In genomic region chrX:153494541-153495361, GRCh38 we compare ENCODE assay signal across 9 cellular contexts. TPM values are rescaled to one million over a fixed set of nuclear protein-coding genes. Genes with fewer than 3 reads are reported as not detected.
A peak's percentile ranks its signal among the peaks of the same experiment; 100 is the strongest.
DNase-seq lines count a peak whose midpoint lies in the region; ATAC-seq, FAIRE-seq and TF ChIP-seq lines count a peak whose summit lies in the region.
"Had no signal": no experiment of that assay in that cellular context is flagged by ENCODE, and none has a peak within 500 bp of the region (broad histone marks: within the 10 kb centered on the region; RNA-seq: fewer than 3 reads in every experiment).

Gene BGN (plus strand): TSS chrX:153494980. CDS start chrX:153504632, 9,652 bp downstream.

- no peaks in the 10 kb centered on the region for H3K79me2 ChIP-seq in H1 (ENCODE audit: control insufficient read depth in 1 of 2, insufficient read depth in 2 of 2, low read length in 2 of 2)

- no peak within 1 kb of the TSS for H4K8ac ChIP-seq in H1 (ENCODE audit: extremely low read depth, insufficient read depth, low read length)

- H4K91ac ChIP-seq in H1 (replicated peaks; ENCODE audit: insufficient read length, low read length): no peak within 1 kb of the TSS

- peaks cover 0 to 2% (median 0%) of the 10 kb centered on the region in 3 donors for H3K27me3 Mint-ChIP-seq in immature natural killer cell (ENCODE audit: low read depth in 3 of 3)
- H3K27me3 Mint-ChIP-seq in CD4-positive, alpha-beta memory T cell: no peaks in the 10 kb centered on the region

- H3K18ac ChIP-seq in H1 (ENCODE audit: extremely low read depth, low read length): no peak within 1 kb of the TSS

- TF ChIP-seq CTCF in AG09309 (IDR thresholded peaks at IDR 0.05; ENCODE audit: control insufficient read depth, insufficient read depth, low read depth, low read length, missing control alignments): peak; percentile 45
- TF ChIP-seq CTCF in H1 (IDR thresholded peaks at IDR 0.05; ENCODE audit: control extremely low read depth in 1 of 3, insufficient read depth in 1 of 3, low read depth in 1 of 3, low read length in 3 of 3): peak in 2 of 3 experiments; percentile 35 to 56; a peak in 3 of 4 replicates
- peak in 1 of 3 experiments; percentile 44 for TF ChIP-seq CTCF in vagina (IDR thresholded peaks at IDR 0.05)

- H2BK120ac ChIP-seq in H1 (replicated peaks; ENCODE audit: low read depth, low read length): no peak within 1 kb of the TSS

- H3K9me3 ChIP-seq in H1 (ENCODE audit: insufficient read depth in 2 of 2, low read depth in 1 of 2, low read length in 1 of 2) (no peaks in the 10 kb centered on the region), vagina (no peaks in the 10 kb centered on the region)
- H3K9me3 ChIP-seq in CD4-positive, alpha-beta memory T cell (ENCODE audit: control insufficient read depth in 1 of 2, low read length in 2 of 2): no peaks in the 10 kb centered on the region

- H3K4me3 Mint-ChIP-seq in immature natural killer cell: no peak within 1 kb of the TSS
- no peak within 1 kb of the TSS for H3K4me3 Mint-ChIP-seq in CD4-positive, alpha-beta memory T cell

- H3K4me1 Mint-ChIP-seq in immature natural killer cell: no peaks in the 10 kb centered on the region
- H3K4me1 Mint-ChIP-seq in CD4-positive, alpha-beta memory T cell: no peaks in the 10 kb centered on the region

- no peak for DNase-seq in AG09309 (ENCODE audit: low read depth)
- DNase-seq in NCI-H1092 (lab: John Stamatoyannopoulos, UW): peak; percentile 39
- DNase-seq in H1 (ENCODE audit: low read depth in 1 of 2, low spot score in 2 of 2): peak in 1 of 2 experiments; percentile 55
- peak; percentile 9 for DNase-seq in medulla oblongata (ENCODE audit: extremely low spot score)
- DNase-seq in vagina (ENCODE audit: extremely low spot score in 2 of 2): no peak
- no peak for DNase-seq in immature natural killer cell
- DNase-seq in CD4-positive, alpha-beta memory T cell: no peak

- CTCF ChIA-PET in H1 (lab: Charles Lee; ENCODE audit: partially characterized antibody): interaction anchor here (0.7 to 7.5 kb wide), 7 partner anchors 13 to 82 kb away, joined by 3 to 50 read pairs (median 5); no protein-coding TSS in a partner anchor
- CTCF ChIA-PET in CD4-positive, alpha-beta memory T cell (lab: Charles Lee; ENCODE audit: partially characterized antibody): interaction anchor here (1.1 kb wide), 1 partner anchor 12 kb away, joined by 3 read pairs; no protein-coding TSS in a partner anchor

- H2BK20ac ChIP-seq in H1 (ENCODE audit: low read length): no peak within 1 kb of the TSS

- no peak within 1 kb of the TSS for H2AK5ac ChIP-seq in H1 (ENCODE audit: low read depth, low read length)

- H2BK5ac ChIP-seq in H1 (ENCODE audit: low read depth, low read length): no peak within 1 kb of the TSS

- H2AFZ ChIP-seq in H1 (ENCODE audit: low read length): no peak within 1 kb of the TSS

- no peak for FAIRE-seq in H1 (lab: Jason Lieb, UNC)
- FAIRE-seq: GM18507 had no signal

- no peak within 1 kb of the TSS for H3K27ac Mint-ChIP-seq in immature natural killer cell
- no peak within 1 kb of the TSS for H3K27ac Mint-ChIP-seq in CD4-positive, alpha-beta memory T cell

- POLR2A ChIA-PET in H1 (lab: Charles Lee; ENCODE audit: partially characterized antibody): interaction anchor here (0.5 to 2.0 kb wide), 3 partner anchors 9 to 161 kb away, joined by 3 to 4 read pairs (median 3); partner anchors contain the start of gene ZNF275
- POLR2A ChIA-PET in CD4-positive, alpha-beta memory T cell (lab: Charles Lee; ENCODE audit: partially characterized antibody): no interaction called here

- H2BK12ac ChIP-seq in H1 (ENCODE audit: low read depth, low read length): peak within 1 kb of the TSS; percentile 68; the same call in 1 of the 2 replicates

- H3K27me3 ChIP-seq in H1 (replicated peaks in 1 of 4; ENCODE audit: control insufficient read depth in 3 of 4, extremely low read depth in 1 of 4, insufficient read depth in 3 of 4, low read length in 3 of 4) (peaks cover 0 to 2% (median 0%) of the 10 kb centered on the region in 4 experiments; a peak in 5 of 7 replicates), vagina (no peaks in the 10 kb centered on the region)
- no peaks in the 10 kb centered on the region for H3K27me3 ChIP-seq in CD4-positive, alpha-beta memory T cell (ENCODE audit: insufficient read depth, low read length)

- no peak within 1 kb of the TSS for H4K5ac ChIP-seq in H1 (ENCODE audit: insufficient read length, low read depth, low read length)

- no peaks in the 10 kb centered on the region for H4K20me1 ChIP-seq in H1 (replicated peaks in 1 of 2; ENCODE audit: control insufficient read depth in 1 of 2, insufficient read depth in 2 of 2, low read length in 2 of 2)

- TF ChIP-seq RAD21 in H1 (IDR thresholded peaks at IDR 0.05 in 1 of 2, conservative IDR thresholded peaks at IDR 0.05 in 1 of 2; ENCODE audit: low read depth in 2 of 2, low read length in 2 of 2): peak; percentile 54 to 59

- H3K36me3 Mint-ChIP-seq in immature natural killer cell: no peaks in the 10 kb centered on the region
- H3K36me3 Mint-ChIP-seq in CD4-positive, alpha-beta memory T cell: no peaks in the 10 kb centered on the region

- H3K4me3 ChIP-seq in AG09309 (ENCODE audit: control insufficient read depth, low read depth, low read length): peak within 1 kb of the TSS; percentile 67
- H3K4me3 ChIP-seq in H1 (ENCODE audit: extremely low read depth in 1 of 4, insufficient read depth in 2 of 4, low read depth in 3 of 4, low read length in 4 of 4): peak within 1 kb of the TSS in 3 of 4 experiments; percentile 3 to 52 (median 6); a peak in 4 of 8 replicates
- peak within 1 kb of the TSS; percentile 43 to 44 for H3K4me3 ChIP-seq in vagina
- H3K4me3 ChIP-seq in CD4-positive, alpha-beta memory T cell (ENCODE audit: low read length in 2 of 2): no peak within 1 kb of the TSS

- H3K14ac ChIP-seq in H1 (ENCODE audit: insufficient read length): no peak within 1 kb of the TSS

- H3K79me1 ChIP-seq in H1 (ENCODE audit: low read depth, low read length): no peaks in the 10 kb centered on the region

- TF ChIP-seq POLR2A in H1 (IDR thresholded peaks at IDR 0.05; ENCODE audit: control extremely low read depth in 1 of 2, low read depth in 2 of 2, low read length in 2 of 2): no peak
- TF ChIP-seq POLR2A in vagina (IDR thresholded peaks at IDR 0.05): no peak

- no peak within 1 kb of the TSS for H3K23ac ChIP-seq in H1 (ENCODE audit: insufficient read length)

- H3K36me3 ChIP-seq in H1 (ENCODE audit: control insufficient read depth in 2 of 4, insufficient read depth in 4 of 4, low read length in 3 of 4): no peaks in the 10 kb centered on the region
- H3K36me3 ChIP-seq in vagina: no peaks in the 10 kb centered on the region
- no peaks in the 10 kb centered on the region for H3K36me3 ChIP-seq in CD4-positive, alpha-beta memory T cell (ENCODE audit: insufficient read depth, low read length)

- no peaks in the 10 kb centered on the region for H3K9me3 Mint-ChIP-seq in immature natural killer cell
- H3K9me3 Mint-ChIP-seq in CD4-positive, alpha-beta memory T cell: no peaks in the 10 kb centered on the region

- no peak within 1 kb of the TSS for H3K56ac ChIP-seq in H1 (replicated peaks; ENCODE audit: insufficient read length, low read depth, low read length)

- H3K4ac ChIP-seq in H1 (replicated peaks; ENCODE audit: insufficient read length, low read depth, low read length): no peak within 1 kb of the TSS

- no peak within 1 kb of the TSS for H3K9ac ChIP-seq in H1 (replicated peaks in 1 of 4; ENCODE audit: extremely low read depth in 1 of 4, low read depth in 3 of 4, low read length in 3 of 4)

- H3K4me2 ChIP-seq in H1 (ENCODE audit: insufficient read depth in 1 of 2, low read depth in 2 of 2, low read length in 2 of 2): peak within 1 kb of the TSS; percentile 54 to 74

- H3K4me1 ChIP-seq in H1 (replicated peaks in 1 of 4; ENCODE audit: control insufficient read depth in 3 of 4, insufficient read depth in 4 of 4, low read length in 3 of 4) (peaks cover 0 to 18% (median 5%) of the 10 kb centered on the region in 4 experiments; a peak in 3 of 7 replicates), vagina (peaks cover 47% of the 10 kb centered on the region)
- no peaks in the 10 kb centered on the region for H3K4me1 ChIP-seq in CD4-positive, alpha-beta memory T cell (ENCODE audit: insufficient read depth, low read length)

- H3K23me2 ChIP-seq in H1 (ENCODE audit: low read depth, low read length): no peaks in the 10 kb centered on the region; the same call in 1 of the 2 replicates

- no peak for TF ChIP-seq EP300 in H1 (IDR thresholded peaks at IDR 0.05; ENCODE audit: borderline replicate concordance in 1 of 2, low read depth in 2 of 2, low read length in 2 of 2)

- no peak for ATAC-seq in HG02588 (IDR thresholded peaks at IDR 0.05; ENCODE audit: unreplicated experiment)

- WGBS in H1 (ENCODE audit: extremely low coverage in 1 of 2, insufficient coverage in 1 of 2, insufficient read length in 1 of 2, insufficient replicate concordance in 2 of 2, low coverage in 1 of 2, low lambda C conversion rate in 2 of 2, missing lambda C conversion rate in 1 of 2), 2 experiments: no CpG with 5 or more reads among the region's 41 CpGs

- H3K27ac ChIP-seq in H1 (ENCODE audit: low read depth, low read length): no peak within 1 kb of the TSS
- H3K27ac ChIP-seq in vagina: peak within 1 kb of the TSS; percentile 72
- no peak within 1 kb of the TSS for H3K27ac ChIP-seq in CD4-positive, alpha-beta memory T cell (ENCODE audit: low read depth, low read length)

- no peak within 1 kb of the TSS for H2BK15ac ChIP-seq in H1 (ENCODE audit: low read length)

- intact Hi-C loops in vagina (cut with DNase I): loop anchor here (2.0 kb wide), 1 partner anchor 24 kb away; the partner anchor contains the start of gene HAUS7
- intact Hi-C loops in CD4-positive, alpha-beta memory T cell (cut with micrococcal nuclease): no loop called here

TF ChIP-seq in H1, 55 proteins besides CTCF, POLR2A, EP300 and RAD21:
- TF ChIP-seq KDM4A (IDR thresholded peaks at IDR 0.05; ENCODE audit: low read depth, low read length, severe bottlenecking) (peak; percentile 30), MAFK (IDR thresholded peaks at IDR 0.05; ENCODE audit: low read depth, low read length) (no peak)

RNA-seq across cellular contexts. Expression of gene BGN, which starts in this region (rescaled TPM):
- 2.1 and 2.4 TPM in 2 replicates for total RNA-seq in H1 (2021; fragmentation: NEBNext Ultra II Directional; extraction: Animal tissue kit (Norgen Biotek cat#: 25700))
- polyA plus RNA-seq in H1 (2011; rRNA removed) (1.8 and 2.7 TPM in 2 replicates), immature natural killer cell (not detected)
- 0.84 TPM for polyA plus RNA-seq in H1 (2011; cell fraction: cytosol; rRNA removed)
- polyA plus RNA-seq in H1 (2011; cell fraction: nucleus; rRNA removed): 1.7 TPM
- polyA plus RNA-seq in H1 (2012, experiment 1 of 2): 2.0 to 4.0 TPM (median 2.9 TPM) in 4 replicates
- 3.3 TPM for polyA plus RNA-seq in H1 (2012, experiment 2 of 2)
- polyA plus RNA-seq in H1 (2013, experiment 1 of 2): 9.6 TPM
- 9.3 TPM for polyA plus RNA-seq in H1 (2013, experiment 2 of 2)
- 0.95 and 1.4 TPM in 2 replicates for polyA minus RNA-seq in H1 (2011; rRNA and poly(A)+ RNA removed)
- polyA minus RNA-seq in H1 (2011; cell fraction: cytosol; rRNA and poly(A)+ RNA removed): 2.4 TPM
- 1.6 TPM for polyA minus RNA-seq in H1 (2011; cell fraction: nucleus; rRNA and poly(A)+ RNA removed)
- 106 TPM for total RNA-seq in vagina
- not detected for total RNA-seq in CD4-positive, alpha-beta memory T cell
- polyA plus RNA-seq in CD4-positive, alpha-beta memory T cell: not detected

Comparison
In these comparisons a context has a peak if more than half of its experiments do, and no peak if none do; other contexts are left out.
1. RNA of gene BGN (total RNA-seq): 106 TPM in vagina (single experiment); 2.1 to 2.4 TPM in H1 and not detected in CD4-positive, alpha-beta memory T cell; every median in the first group is over 10 times any median in the second.
2. DNase-seq: peak in NCI-H1092 (single experiment) and medulla oblongata (single experiment); none in AG09309 (single experiment), vagina (0 of 2), immature natural killer cell (0 of 3) and CD4-positive, alpha-beta memory T cell (0 of 5).
3. H3K4me3 ChIP-seq: peak in AG09309 (single experiment), H1 (3 of 4) and vagina (2 of 2); none in CD4-positive, alpha-beta memory T cell (0 of 2).